18 cellular contexts compared by ENCODE assay signal in genomic region chr2:149068225-149068995, GRCh38. TPM values are rescaled to one million over a fixed set of nuclear protein-coding genes. Genes with fewer than 3 reads are reported as not detected.
DNase-seq lines count a peak whose midpoint lies in the region; ATAC-seq and TF ChIP-seq lines count a peak whose summit lies in the region.
"Had no signal": no experiment of that assay in that cellular context is flagged by ENCODE, and none has a peak within 500 bp of the region (broad histone marks: within the 10 kb centered on the region; RNA-seq: fewer than 3 reads in every experiment).

No MANE protein-coding gene starts in this region.

- TF ChIP-seq RAD21 in SK-N-SH (IDR thresholded peaks at IDR 0.05; ENCODE audit: low read length): no peak

- H3K9me3 ChIP-seq in AG04450 (ENCODE audit: control insufficient read depth, insufficient read depth, low read length): no peaks in the 10 kb centered on the region
- no peaks in the 10 kb centered on the region for H3K9me3 ChIP-seq in SK-N-SH
- H3K9me3 ChIP-seq in sigmoid colon: no peaks in the 10 kb centered on the region
- H3K9me3 ChIP-seq: heart left ventricle, thoracic aorta had no signal

- H3K9ac ChIP-seq in SK-N-SH: peak overlapping the region; percentile 51

- TF ChIP-seq CTCF in AG04450 (IDR thresholded peaks at IDR 0.05; ENCODE audit: low read depth, low read length) (no peak), SK-N-SH (IDR thresholded peaks at IDR 0.05) (no peak), sigmoid colon (IDR thresholded peaks at IDR 0.05) (no peak), GM10248 (IDR thresholded peaks at IDR 0.05; ENCODE audit: control extremely low read depth, extremely low read depth, low read depth, missing control alignments) (no peak)

- intact Hi-C loops in sigmoid colon (cut with DNase I): no loop called here

- H2AFZ ChIP-seq in SK-N-SH (ENCODE audit: low read depth): peak overlapping the region; percentile 78; the same call in 1 of the 2 replicates

- no peaks in the 10 kb centered on the region for H4K20me1 ChIP-seq in SK-N-SH (ENCODE audit: insufficient read depth)

- DNase-seq in AG04450 (ENCODE audit: low read depth, low spot score) (no peak), SK-N-SH (no peak), epithelial cell of prostate (ENCODE audit: low read depth, low spot score) (no peak), sigmoid colon (no peak), GM10248 (ENCODE audit: extremely low spot score) (no peak), RPMI8226 (no peak), AG08395 (ENCODE audit: low spot score) (no peak)
- DNase-seq: activated T-cell treated with anti-CD3 and anti-CD28 coated beads, Interleukin-2, amount 50 U/mL, for 1 hour; heart left ventricle; NCI-H1092 treated with DMSO at 0.1 percent for 48 hours; NCI-H2081 treated with DMSO at 0.1 percent for 48 hours; NK-92 treated with Interleukin-12 subunit alpha and Interleukin-12 subunit beta, amount 100 ng/mL, for 24 hours; retina; WERI-Rb-1 had no signal

- WGBS in SK-N-SH (ENCODE audit: low lambda C conversion rate): 75% methylated on average over 6 of the region's 6 CpGs
- WGBS in sigmoid colon, 2 donors: 90 to 93% methylated on average over 6 of the region's 6 CpGs

- H3K4me3 ChIP-seq in AG04450 (ENCODE audit: low read depth, low read length) (no peak overlapping the region), SK-N-SH (ENCODE audit: low read depth in 2 of 2, low read length in 1 of 2) (no peak overlapping the region), sigmoid colon (no peak overlapping the region)
- H3K4me3 ChIP-seq: heart left ventricle, thoracic aorta had no signal

- H3K27me3 ChIP-seq in AG04450 (ENCODE audit: control insufficient read depth, insufficient read depth, low read length) (no peaks in the 10 kb centered on the region), SK-N-SH (ENCODE audit: insufficient read depth) (no peaks in the 10 kb centered on the region), sigmoid colon (no peaks in the 10 kb centered on the region)
- H3K27me3 ChIP-seq: heart left ventricle had no signal

- TF ChIP-seq EP300 in SK-N-SH (IDR thresholded peaks at IDR 0.05; ENCODE audit: borderline replicate concordance in 1 of 2, low read depth in 1 of 2, low read length in 1 of 2): no peak
- no peak for TF ChIP-seq EP300 in sigmoid colon (IDR thresholded peaks at IDR 0.05)

- no peaks in the 10 kb centered on the region for H3K9me2 ChIP-seq in SK-N-SH

- H3K79me2 ChIP-seq in SK-N-SH (ENCODE audit: insufficient read depth): no peaks in the 10 kb centered on the region

- CTCF ChIA-PET in AG04450 (lab: Charles Lee): interaction anchor here (0.6 kb wide), 1 partner anchor 505 kb away, joined by 5 read pairs; no protein-coding TSS in a partner anchor
- CTCF ChIA-PET in SK-N-SH (lab: Yijun Ruan, JAX): interaction anchor here (1.3 to 1.5 kb wide), 2 partner anchors 9 to 51 kb away, joined by 3 to 4 read pairs; no protein-coding TSS in a partner anchor
- CTCF ChIA-PET in GM10248 (lab: Yijun Ruan, JAX): interaction anchor here (1.2 kb wide), 1 partner anchor 18 kb away, joined by 3 read pairs; no protein-coding TSS in a partner anchor

- POLR2A ChIA-PET in AG04450 (lab: Yijun Ruan, JAX): no interaction called here
- POLR2A ChIA-PET in SK-N-SH (lab: Yijun Ruan, JAX): no interaction called here
- POLR2A ChIA-PET in GM10248 (lab: Yijun Ruan, JAX): no interaction called here

- H3K27ac ChIP-seq in AG04450 (ENCODE audit: low read depth, low read length) (peak overlapping the region; percentile 62), SK-N-SH (ENCODE audit: low read depth in 2 of 2, low read length in 1 of 2) (peak overlapping the region; percentile 77 to 94; a peak in 3 of 4 replicates), epithelial cell of prostate (peak overlapping the region; percentile 6), sigmoid colon (no peak overlapping the region)
- H3K27ac ChIP-seq: heart left ventricle, RWPE1, thoracic aorta, WERI-Rb-1 had no signal

- H3K4me1 ChIP-seq in SK-N-SH (ENCODE audit: control insufficient read depth in 1 of 2, insufficient read depth in 2 of 2, low read depth in 1 of 2, low read length in 1 of 2) (peaks cover 11 to 32% of the 10 kb centered on the region in 2 experiments), sigmoid colon (peaks cover 0 to 23% (median 14%) of the 10 kb centered on the region in 4 donors)

- TF ChIP-seq POLR2A in sigmoid colon (IDR thresholded peaks at IDR 0.05): no peak

- peak overlapping the region; percentile 56 for H3K4me2 ChIP-seq in SK-N-SH

- peaks cover 48% of the 10 kb centered on the region for H3F3A ChIP-seq in SK-N-SH (replicated peaks; ENCODE audit: insufficient read depth)

- H3K36me3 ChIP-seq in SK-N-SH (replicated peaks in 1 of 2; ENCODE audit: control insufficient read depth in 1 of 2, insufficient read depth in 2 of 2, low read length in 1 of 2) (no peaks in the 10 kb centered on the region), sigmoid colon (no peaks in the 10 kb centered on the region)
- H3K36me3 ChIP-seq: heart left ventricle, thoracic aorta, WERI-Rb-1 had no signal

- peak; percentile 51 for ATAC-seq in GM18870 (IDR thresholded peaks at IDR 0.05; ENCODE audit: unreplicated experiment)

TF ChIP-seq in SK-N-SH, 30 proteins besides CTCF, POLR2A, EP300 and RAD21:
- TF ChIP-seq CHD2 (IDR thresholded peaks at IDR 0.05; ENCODE audit: low read length, partially characterized antibody) (no peak), GATA2 (CRISPR knock-in tag; IDR thresholded peaks at IDR 0.05) (no peak), MXI1 (IDR thresholded peaks at IDR 0.05; ENCODE audit: low read depth, low read length) (no peak), MEF2A (IDR thresholded peaks at IDR 0.05; ENCODE audit: borderline replicate concordance, low read depth) (0 out of 2 replicates have a peak, but pooled peaks have one; percentile 6)

RNA-seq across cellular contexts. Expression of gene LYPD6B, which starts 29.9 kb away (rescaled TPM):
- polyA plus RNA-seq in AG04450 (2011; rRNA removed) (0.21 and 0.26 TPM in 2 replicates), SK-N-SH (2012; rRNA removed) (17.0 and 18.2 TPM in 2 replicates), sigmoid colon (1 to 10 TPM; 1.2 to 2.1 (median 1.8) TPM)
- 0.22 TPM in 1 of 2 replicates, not detected in the other for polyA minus RNA-seq in AG04450 (2011; rRNA and poly(A)+ RNA removed)
- 19.1 and 19.6 TPM in 2 replicates for polyA plus RNA-seq in SK-N-SH (2012; cell fraction: cytosol; rRNA removed)
- polyA plus RNA-seq in SK-N-SH (2012; cell fraction: nucleus; rRNA removed): 27.3 and 29.3 TPM in 2 replicates
- under 1 TPM in 1 of 4 donors, not detected in 3; 0.66 TPM for total RNA-seq in sigmoid colon
- total RNA-seq: CD4-positive, CD25-positive, alpha-beta regulatory T cell; heart left ventricle; thoracic aorta had no signal
- polyA plus RNA-seq: CD4-positive, CD25-positive, alpha-beta regulatory T cell; heart left ventricle had no signal

Comparison
In these comparisons a context has a peak if more than half of its experiments do, and no peak if none do; other contexts are left out.
1. H3K27ac ChIP-seq: peak in AG04450 (single experiment), SK-N-SH (2 of 2) and epithelial cell of prostate (single experiment); none in sigmoid colon (0 of 4).